8 cellular contexts compared by ENCODE assay signal in the genomic region with DNA sequence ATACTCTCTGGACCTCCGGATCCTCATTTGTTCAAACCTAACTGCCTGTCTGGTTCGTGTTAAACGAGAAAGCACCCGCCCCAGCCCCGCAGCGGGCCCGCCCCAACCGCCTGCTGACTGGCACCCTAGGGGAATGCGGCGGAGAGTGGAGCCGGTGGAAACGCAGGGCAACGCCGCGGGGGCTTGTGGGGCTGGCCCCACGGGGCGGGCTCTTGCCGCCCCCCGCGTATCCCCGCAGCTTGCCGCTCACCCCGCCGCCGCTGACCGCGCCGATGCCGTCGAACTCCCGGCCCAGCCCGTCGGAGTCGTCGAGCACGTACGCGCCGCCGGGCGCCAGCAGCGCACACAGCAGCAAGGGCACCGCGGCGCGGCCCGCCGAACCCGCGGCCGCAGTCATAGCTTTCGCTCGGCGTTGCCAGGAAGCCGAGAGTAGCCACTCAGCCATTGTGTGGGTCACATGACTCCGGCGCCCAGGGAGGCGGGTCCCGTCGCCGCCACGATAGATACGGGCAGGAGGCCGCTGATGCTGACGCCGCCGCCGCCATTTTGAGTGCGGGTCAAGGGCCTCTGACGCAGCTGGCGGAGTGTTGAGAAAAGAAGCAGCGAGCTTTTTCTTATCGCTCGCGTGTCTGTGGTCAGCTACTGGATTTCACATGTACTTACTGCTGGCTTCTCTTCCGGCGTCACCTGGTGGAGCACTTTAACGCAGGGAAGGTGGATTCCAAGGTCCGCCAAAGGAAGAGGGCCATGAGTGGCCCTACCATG. TPM values are rescaled to one million over a fixed set of nuclear protein-coding genes. Genes with fewer than 3 reads are reported as not detected.
DNase-seq lines count a peak whose midpoint lies in the region; ATAC-seq lines count a peak whose summit lies in the region.

A gene (minus strand): TSS at position 463 of the 765 bp plus-strand sequence. CDS start 18 bp downstream, at position 445.

- H3K27me3 Mint-ChIP-seq in CD4-positive, alpha-beta memory T cell = no peaks in the 10 kb centered on the region

- ATAC-seq in GM19455 (IDR thresholded peaks at IDR 0.05; ENCODE audit: unreplicated experiment) (peak; percentile 91), esophagus mucosa (peak; percentile 92)

- POLR2A ChIA-PET in CD4-positive, alpha-beta memory T cell (lab: Charles Lee; ENCODE audit: partially characterized antibody) = interaction anchor here (0.8 to 8.0 kb wide), 22 partner anchors 9 to 831 kb away, joined by 3 to 207 read pairs (median 4); a partner anchor contains a TSS

- no peaks in the 10 kb centered on the region for H3K9me3 ChIP-seq in CD4-positive, alpha-beta memory T cell (ENCODE audit: control insufficient read depth in 1 of 2, low read length in 2 of 2)
- no peaks in the 10 kb centered on the region for H3K9me3 ChIP-seq in muscle layer of duodenum (ENCODE audit: control insufficient read depth in 1 of 2, low read length in 2 of 2)

- H3K4me3 ChIP-seq in CD4-positive, alpha-beta memory T cell (ENCODE audit: low read length in 2 of 2) = peak within 1 kb of the TSS; percentile 58 to 80
- H3K4me3 ChIP-seq in muscle layer of duodenum (ENCODE audit: low read depth in 1 of 2, low read length in 2 of 2) = peak within 1 kb of the TSS; percentile 80

- intact Hi-C loops in CD4-positive, alpha-beta memory T cell (cut with micrococcal nuclease) = loop anchor here (1.0 to 5.0 kb wide), 4 partner anchors 13 to 175 kb away; no protein-coding TSS in a partner anchor

- H3K27ac ChIP-seq in CD4-positive, alpha-beta memory T cell (ENCODE audit: low read depth, low read length) = peak within 1 kb of the TSS; percentile 93
- H3K27ac ChIP-seq in muscle layer of duodenum (ENCODE audit: low read length) = peak within 1 kb of the TSS; percentile 99

- peaks cover 48 to 78% (median 62%) of the 10 kb centered on the region in 4 donors for H3K4me1 Mint-ChIP-seq in CD4-positive, alpha-beta memory T cell

- H3K27me3 ChIP-seq in CD4-positive, alpha-beta memory T cell (ENCODE audit: insufficient read depth, low read length) = no peaks in the 10 kb centered on the region
- no peaks in the 10 kb centered on the region for H3K27me3 ChIP-seq in muscle layer of duodenum (ENCODE audit: low read depth, low read length)

- no peaks in the 10 kb centered on the region for H3K36me3 ChIP-seq in CD4-positive, alpha-beta memory T cell (ENCODE audit: insufficient read depth, low read length)
- H3K36me3 ChIP-seq in muscle layer of duodenum (ENCODE audit: control insufficient read depth in 1 of 2, insufficient read depth in 2 of 2, low read length in 2 of 2) = no peaks in the 10 kb centered on the region

- peak; percentile 95 to 97 (median 95) for DNase-seq in CD4-positive, alpha-beta memory T cell
- peak; percentile 35 for DNase-seq in HS-5 (ENCODE audit: low read depth)
- peak; percentile 78 for DNase-seq in OCI-M2 (lab: John Stamatoyannopoulos, UW; ENCODE audit: unreplicated experiment)
- DNase-seq in activated T-helper 1 cell treated with Interleukin-2 at 50 U/mL for 16 hours (ENCODE audit: low read depth) = peak; percentile 92
- peak; percentile 90 for DNase-seq in stimulated activated CD8-positive, alpha-beta memory T cell treated with anti-CD3 and anti-CD28 coated beads, Interleukin-7, amount 100 ng/mL, for 24 hours (ENCODE audit: low read depth)

- H3K27ac Mint-ChIP-seq in CD4-positive, alpha-beta memory T cell = peak within 1 kb of the TSS; percentile 98 to 100 (median 99)

- H3K36me3 Mint-ChIP-seq in CD4-positive, alpha-beta memory T cell = peaks cover 4 to 7% of the 10 kb centered on the region in 2 donors

- CTCF ChIA-PET in CD4-positive, alpha-beta memory T cell (lab: Charles Lee; ENCODE audit: partially characterized antibody) = interaction anchor here (0.9 to 5.0 kb wide), 11 partner anchors 10 to 176 kb away, joined by 3 to 33 read pairs (median 7); a partner anchor contains a TSS

- H3K4me3 Mint-ChIP-seq in CD4-positive, alpha-beta memory T cell = peak within 1 kb of the TSS; percentile 91 to 99 (median 97)

- H3K4me1 ChIP-seq in CD4-positive, alpha-beta memory T cell (ENCODE audit: insufficient read depth, low read length) = peaks cover 61% of the 10 kb centered on the region
- peaks cover 12 to 21% of the 10 kb centered on the region in 2 donors for H3K4me1 ChIP-seq in muscle layer of duodenum (ENCODE audit: control insufficient read depth in 1 of 2, insufficient read depth in 2 of 2, low read length in 2 of 2)

- peaks cover 0 to 2% (median 0%) of the 10 kb centered on the region in 8 donors for H3K9me3 Mint-ChIP-seq in CD4-positive, alpha-beta memory T cell

RNA-seq across cellular contexts. Expression of the gene that starts here (rescaled TPM):
- 10 to 100 TPM; 26.6 to 28.7 TPM for total RNA-seq in CD4-positive, alpha-beta memory T cell
- polyA plus RNA-seq in CD4-positive, alpha-beta memory T cell = 10 to 100 TPM; 23.4 to 27.9 TPM
- 5.3 TPM for total RNA-seq in esophagus mucosa

Comparison
In these comparisons a context has a peak if more than half of its experiments do, and no peak if none do; other contexts are left out.
1. Peak in every context shown above with its lines: DNase-seq, ATAC-seq, H3K4me3 ChIP-seq and H3K27ac ChIP-seq.
2. DNase-seq: peak in every context shown above with its lines; median percentile 95 in CD4-positive, alpha-beta memory T cell; 92 in activated T-helper 1 cell treated with Interleukin-2 at 50 U/mL for 16 hours; 90 in stimulated activated CD8-positive, alpha-beta memory T cell treated with anti-CD3 and anti-CD28 coated beads, Interleukin-7, amount 100 ng/mL, for 24 hours; 78 in OCI-M2; 35 in HS-5.